1 cellular context compared by ENCODE assay signal in the genomic region with DNA sequence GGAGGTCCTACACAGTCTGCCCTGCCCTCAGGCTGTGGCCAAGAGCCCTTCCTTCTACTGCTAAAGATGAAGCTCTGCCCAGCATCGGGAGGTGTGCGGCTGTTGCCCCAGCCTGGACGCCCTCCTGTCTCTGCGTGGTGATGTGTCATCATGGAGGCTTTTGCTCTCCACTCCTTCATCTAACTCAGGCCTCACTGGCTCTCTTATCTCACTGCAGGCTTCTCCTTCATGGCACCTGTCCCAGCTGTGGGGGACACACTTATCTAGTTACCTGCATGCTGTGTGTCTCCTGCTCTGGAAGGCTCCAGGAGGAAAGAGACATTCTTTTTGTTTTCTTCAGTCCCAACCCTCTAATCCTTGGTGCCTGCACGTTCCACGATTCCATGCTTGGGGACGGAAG.
TF ChIP-seq lines count a peak whose summit lies in the region.

No MANE protein-coding gene starts in this region.

TF ChIP-seq in K562, 482 proteins besides CTCF, POLR2A, EP300 and RAD21 (continued from another document and continues in another):
- TF ChIP-seq ZNF318 (IDR thresholded peaks at IDR 0.05; ENCODE audit: borderline replicate concordance in 1 of 2, low read depth in 1 of 2) (no peak), ETS2 (tag; IDR thresholded peaks at IDR 0.05; ENCODE audit: borderline replicate concordance, poor library complexity, severe bottlenecking) (no peak), POU5F1 (IDR thresholded peaks at IDR 0.05; ENCODE audit: borderline replicate concordance, low read depth, low read length, partially characterized antibody) (no peak), ZNF280A (IDR thresholded peaks at IDR 0.05; ENCODE audit: low read depth, partially characterized antibody) (no peak), PHB (CRISPR knock-in tag; IDR thresholded peaks at IDR 0.05) (0 out of 2 replicates have a peak, but pooled peaks have one; percentile 52), HMG20A (CRISPR knock-in tag; conservative IDR thresholded peaks at IDR 0.05) (no peak), ZNF766 (CRISPR knock-in tag; conservative IDR thresholded peaks at IDR 0.05) (no peak), SOX6 (IDR thresholded peaks at IDR 0.05) (0 out of 2 replicates have a peak, but pooled peaks have one; percentile 26), CREM (IDR thresholded peaks at IDR 0.05; ENCODE audit: low read depth) (peak; percentile 43; the same call in 1 of the 2 replicates), ZC3H11A (IDR thresholded peaks at IDR 0.05; ENCODE audit: low read depth, low read length) (no peak), PBX2 (CRISPR knock-in tag; IDR thresholded peaks at IDR 0.05; ENCODE audit: low read depth) (no peak), PBX2 (tag; conservative IDR thresholded peaks at IDR 0.05; ENCODE audit: low read depth) (no peak), MBD2 (IDR thresholded peaks at IDR 0.05; ENCODE audit: borderline replicate concordance, low read depth) (no peak), ZEB2 (IDR thresholded peaks at IDR 0.05) (peak; percentile 96), GATA2 (CRISPR knock-in tag; IDR thresholded peaks at IDR 0.05) (peak; percentile 58), ZNF347 (CRISPR knock-in tag; IDR thresholded peaks at IDR 0.05; ENCODE audit: low read depth) (no peak), CREB1 (IDR thresholded peaks at IDR 0.05) (no peak), CREB1 (CRISPR knock-in tag; IDR thresholded peaks at IDR 0.05) (no peak; the same call in 1 of the 2 replicates), ILF3 (IDR thresholded peaks at IDR 0.05; ENCODE audit: borderline replicate concordance) (no peak), POLR2AphosphoS2 (IDR thresholded peaks at IDR 0.05; ENCODE audit: low read length) (no peak), KDM2B (CRISPR knock-in tag; IDR thresholded peaks at IDR 0.05) (no peak)
- TF ChIP-seq, protein P1, sequence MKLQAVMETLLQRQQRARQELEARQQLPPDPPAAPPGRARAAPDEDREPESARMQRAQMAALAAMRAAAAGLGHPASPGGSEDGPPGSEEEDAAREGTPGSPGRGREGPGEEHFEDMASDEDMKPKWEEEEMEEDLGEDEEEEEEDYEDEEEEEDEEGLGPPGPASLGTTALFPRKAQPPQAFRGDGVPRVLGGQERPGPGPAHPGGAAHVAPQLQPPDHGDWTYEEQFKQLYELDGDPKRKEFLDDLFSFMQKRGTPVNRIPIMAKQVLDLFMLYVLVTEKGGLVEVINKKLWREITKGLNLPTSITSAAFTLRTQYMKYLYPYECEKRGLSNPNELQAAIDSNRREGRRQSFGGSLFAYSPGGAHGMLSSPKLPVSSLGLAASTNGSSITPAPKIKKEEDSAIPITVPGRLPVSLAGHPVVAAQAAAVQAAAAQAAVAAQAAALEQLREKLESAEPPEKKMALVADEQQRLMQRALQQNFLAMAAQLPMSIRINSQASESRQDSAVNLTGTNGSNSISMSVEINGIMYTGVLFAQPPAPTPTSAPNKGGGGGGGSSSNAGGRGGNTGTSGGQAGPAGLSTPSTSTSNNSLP (IDR thresholded peaks at IDR 0.05; ENCODE audit: borderline replicate concordance, low read depth, low read length) = no peak
- TF ChIP-seq, protein P2, sequence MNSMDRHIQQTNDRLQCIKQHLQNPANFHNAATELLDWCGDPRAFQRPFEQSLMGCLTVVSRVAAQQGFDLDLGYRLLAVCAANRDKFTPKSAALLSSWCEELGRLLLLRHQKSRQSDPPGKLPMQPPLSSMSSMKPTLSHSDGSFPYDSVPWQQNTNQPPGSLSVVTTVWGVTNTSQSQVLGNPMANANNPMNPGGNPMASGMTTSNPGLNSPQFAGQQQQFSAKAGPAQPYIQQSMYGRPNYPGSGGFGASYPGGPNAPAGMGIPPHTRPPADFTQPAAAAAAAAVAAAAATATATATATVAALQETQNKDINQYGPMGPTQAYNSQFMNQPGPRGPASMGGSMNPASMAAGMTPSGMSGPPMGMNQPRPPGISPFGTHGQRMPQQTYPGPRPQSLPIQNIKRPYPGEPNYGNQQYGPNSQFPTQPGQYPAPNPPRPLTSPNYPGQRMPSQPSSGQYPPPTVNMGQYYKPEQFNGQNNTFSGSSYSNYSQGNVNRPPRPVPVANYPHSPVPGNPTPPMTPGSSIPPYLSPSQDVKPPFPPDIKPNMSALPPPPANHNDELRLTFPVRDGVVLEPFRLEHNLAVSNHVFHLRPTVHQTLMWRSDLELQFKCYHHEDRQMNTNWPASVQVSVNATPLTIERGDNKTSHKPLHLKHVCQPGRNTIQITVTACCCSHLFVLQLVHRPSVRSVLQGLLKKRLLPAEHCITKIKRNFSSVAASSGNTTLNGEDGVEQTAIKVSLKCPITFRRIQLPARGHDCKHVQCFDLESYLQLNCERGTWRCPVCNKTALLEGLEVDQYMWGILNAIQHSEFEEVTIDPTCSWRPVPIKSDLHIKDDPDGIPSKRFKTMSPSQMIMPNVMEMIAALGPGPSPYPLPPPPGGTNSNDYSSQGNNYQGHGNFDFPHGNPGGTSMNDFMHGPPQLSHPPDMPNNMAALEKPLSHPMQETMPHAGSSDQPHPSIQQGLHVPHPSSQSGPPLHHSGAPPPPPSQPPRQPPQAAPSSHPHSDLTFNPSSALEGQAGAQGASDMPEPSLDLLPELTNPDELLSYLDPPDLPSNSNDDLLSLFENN (IDR thresholded peaks at IDR 0.05; ENCODE audit: low read depth in 2 of 2, low read length in 2 of 2) = no peak
- TF ChIP-seq, protein P3, sequence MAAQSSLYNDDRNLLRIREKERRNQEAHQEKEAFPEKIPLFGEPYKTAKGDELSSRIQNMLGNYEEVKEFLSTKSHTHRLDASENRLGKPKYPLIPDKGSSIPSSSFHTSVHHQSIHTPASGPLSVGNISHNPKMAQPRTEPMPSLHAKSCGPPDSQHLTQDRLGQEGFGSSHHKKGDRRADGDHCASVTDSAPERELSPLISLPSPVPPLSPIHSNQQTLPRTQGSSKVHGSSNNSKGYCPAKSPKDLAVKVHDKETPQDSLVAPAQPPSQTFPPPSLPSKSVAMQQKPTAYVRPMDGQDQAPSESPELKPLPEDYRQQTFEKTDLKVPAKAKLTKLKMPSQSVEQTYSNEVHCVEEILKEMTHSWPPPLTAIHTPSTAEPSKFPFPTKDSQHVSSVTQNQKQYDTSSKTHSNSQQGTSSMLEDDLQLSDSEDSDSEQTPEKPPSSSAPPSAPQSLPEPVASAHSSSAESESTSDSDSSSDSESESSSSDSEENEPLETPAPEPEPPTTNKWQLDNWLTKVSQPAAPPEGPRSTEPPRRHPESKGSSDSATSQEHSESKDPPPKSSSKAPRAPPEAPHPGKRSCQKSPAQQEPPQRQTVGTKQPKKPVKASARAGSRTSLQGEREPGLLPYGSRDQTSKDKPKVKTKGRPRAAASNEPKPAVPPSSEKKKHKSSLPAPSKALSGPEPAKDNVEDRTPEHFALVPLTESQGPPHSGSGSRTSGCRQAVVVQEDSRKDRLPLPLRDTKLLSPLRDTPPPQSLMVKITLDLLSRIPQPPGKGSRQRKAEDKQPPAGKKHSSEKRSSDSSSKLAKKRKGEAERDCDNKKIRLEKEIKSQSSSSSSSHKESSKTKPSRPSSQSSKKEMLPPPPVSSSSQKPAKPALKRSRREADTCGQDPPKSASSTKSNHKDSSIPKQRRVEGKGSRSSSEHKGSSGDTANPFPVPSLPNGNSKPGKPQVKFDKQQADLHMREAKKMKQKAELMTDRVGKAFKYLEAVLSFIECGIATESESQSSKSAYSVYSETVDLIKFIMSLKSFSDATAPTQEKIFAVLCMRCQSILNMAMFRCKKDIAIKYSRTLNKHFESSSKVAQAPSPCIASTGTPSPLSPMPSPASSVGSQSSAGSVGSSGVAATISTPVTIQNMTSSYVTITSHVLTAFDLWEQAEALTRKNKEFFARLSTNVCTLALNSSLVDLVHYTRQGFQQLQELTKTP (IDR thresholded peaks at IDR 0.05; ENCODE audit: low read depth in 1 of 2, partially characterized antibody in 2 of 2) = no peak
